In genomic region chr7:99579281-99579955, GRCh38 we compare ENCODE assay signal across 8 cellular contexts. TPM values are rescaled to one million over a fixed set of nuclear protein-coding genes. Genes with fewer than 3 reads are reported as not detected.
A peak's percentile ranks its signal among the peaks of the same experiment; 100 is the strongest.
DNase-seq lines count a peak whose midpoint lies in the region; ATAC-seq and TF ChIP-seq lines count a peak whose summit lies in the region.

No MANE protein-coding gene starts in this region.

- in situ Hi-C loops in gastrocnemius medialis (cut with MboI; ENCODE audit: low sequenced_read_pairs in 4 of 4), result no loop called here

- H3K27ac ChIP-seq in gastroesophageal sphincter (peak overlapping the region in 3 of 4 donors; percentile 70 to 79 (median 71)), gastrocnemius medialis (peak overlapping the region in 1 of 4 donors; percentile 53)

- intact Hi-C loops in gastrocnemius medialis (cut with DNase I; ENCODE audit: low total_unique reads), result no loop called here
- intact Hi-C loops in activated T-helper 1 cell treated with anti-CD3 and anti-CD28 coated beads, Interleukin-12 subunit alpha, Interleukin-12 subunit beta, Interleukin-2, Interleukin-4 antibody, amounts not matched to agents 30 ng/mL and 10 ng/mL and 1 ng/mL, durations not matched to agents 14 hours and 24 hours and 36 hours (cut with micrococcal nuclease), result no loop called here

- TF ChIP-seq POLR2A in gastroesophageal sphincter (IDR thresholded peaks at IDR 0.05) (no peak), gastrocnemius medialis (IDR thresholded peaks at IDR 0.05) (no peak)

- no peak for ATAC-seq in gastroesophageal sphincter
- ATAC-seq in gastrocnemius medialis, result no peak
- ATAC-seq in HG03457 (IDR thresholded peaks at IDR 0.05; ENCODE audit: unreplicated experiment), result no peak

- H3K4me3 ChIP-seq in GM12864 (ENCODE audit: low read depth, low read length) (peak overlapping the region; percentile 1), WI38 (ENCODE audit: low read depth, low read length) (peak overlapping the region; percentile 61), gastroesophageal sphincter (peak overlapping the region; percentile 72 to 74), gastrocnemius medialis (peak overlapping the region; percentile 62 to 74 (median 70))

- no peak for TF ChIP-seq CTCF in GM12864 (IDR thresholded peaks at IDR 0.05; ENCODE audit: low read depth, low read length, missing control alignments)
- no peak for TF ChIP-seq CTCF in WI38 (IDR thresholded peaks at IDR 0.05; ENCODE audit: low read depth, low read length)
- no peak for TF ChIP-seq CTCF in gastroesophageal sphincter (IDR thresholded peaks at IDR 0.05)
- TF ChIP-seq CTCF in gastrocnemius medialis (IDR thresholded peaks at IDR 0.05 in 4 of 5, conservative IDR thresholded peaks at IDR 0.05 in 1 of 5), result no peak

- H3K4me1 ChIP-seq in gastroesophageal sphincter, result peaks cover 0 to 16% (median 6%) of the 10 kb centered on the region in 3 donors
- peaks cover 26 to 27% of the 10 kb centered on the region in 2 donors for H3K4me1 ChIP-seq in gastrocnemius medialis

- H3K4me1 Mint-ChIP-seq in activated T-helper 1 cell treated with anti-CD3 and anti-CD28 coated beads, Interleukin-12 subunit alpha, Interleukin-12 subunit beta, Interleukin-2, Interleukin-4 antibody, amounts not matched to agents 30 ng/mL and 10 ng/mL and 1 ng/mL, durations not matched to agents 14 hours and 24 hours and 36 hours (ENCODE audit: low read depth), result peaks cover 10% of the 10 kb centered on the region

- 49 to 50% methylated on average over 5 to 7 of the region's 10 CpGs for WGBS in gastroesophageal sphincter (ENCODE audit: low coverage in 1 of 2), 2 donors

- H3K27me3 Mint-ChIP-seq in activated T-helper 1 cell treated with anti-CD3 and anti-CD28 coated beads, Interleukin-12 subunit alpha, Interleukin-12 subunit beta, Interleukin-2, Interleukin-4 antibody, amounts not matched to agents 30 ng/mL and 10 ng/mL and 1 ng/mL, durations not matched to agents 14 hours and 24 hours and 36 hours (ENCODE audit: insufficient read depth), result peaks cover 1% of the 10 kb centered on the region

- H3K36me3 ChIP-seq in gastroesophageal sphincter, result peaks cover 0 to 7% of the 10 kb centered on the region in 2 donors
- H3K36me3 ChIP-seq in gastrocnemius medialis, result no peaks in the 10 kb centered on the region

- no peak overlapping the region for H3K4me3 Mint-ChIP-seq in activated T-helper 1 cell treated with anti-CD3 and anti-CD28 coated beads, Interleukin-12 subunit alpha, Interleukin-12 subunit beta, Interleukin-2, Interleukin-4 antibody, amounts not matched to agents 30 ng/mL and 10 ng/mL and 1 ng/mL, durations not matched to agents 14 hours and 24 hours and 36 hours

- H3K27me3 ChIP-seq in gastroesophageal sphincter, result no peaks in the 10 kb centered on the region
- H3K27me3 ChIP-seq in gastrocnemius medialis, result no peaks in the 10 kb centered on the region

- no peaks in the 10 kb centered on the region for H3K36me3 Mint-ChIP-seq in activated T-helper 1 cell treated with anti-CD3 and anti-CD28 coated beads, Interleukin-12 subunit alpha, Interleukin-12 subunit beta, Interleukin-2, Interleukin-4 antibody, amounts not matched to agents 30 ng/mL and 10 ng/mL and 1 ng/mL, durations not matched to agents 14 hours and 24 hours and 36 hours (ENCODE audit: low read depth)

- no peak for TF ChIP-seq EP300 in gastroesophageal sphincter (IDR thresholded peaks at IDR 0.05)

- H3K9me3 ChIP-seq in gastroesophageal sphincter (no peaks in the 10 kb centered on the region), gastrocnemius medialis (no peaks in the 10 kb centered on the region)

- DNase-seq in GM12864 (ENCODE audit: low read depth) (no peak), gastrocnemius medialis (no peak), DMS153 treated with DMSO at 0.1 percent for 48 hours (lab: John Stamatoyannopoulos, UW; ENCODE audit: unreplicated experiment) (no peak)
- no peak for DNase-seq in effector CD8-positive, alpha-beta T cell (lab: John Stamatoyannopoulos, UW)
- no peak for DNase-seq in activated T-helper 1 cell treated with anti-CD3 and anti-CD28 coated beads, Interleukin-12 subunit alpha, Interleukin-12 subunit beta, Interleukin-2, Interleukin-4 antibody, amounts not matched to agents 30 ng/mL and 10 ng/mL and 1 ng/mL, durations not matched to agents 14 hours and 24 hours and 36 hours (ENCODE audit: low spot score)

- no peaks in the 10 kb centered on the region for H3K9me3 Mint-ChIP-seq in activated T-helper 1 cell treated with anti-CD3 and anti-CD28 coated beads, Interleukin-12 subunit alpha, Interleukin-12 subunit beta, Interleukin-2, Interleukin-4 antibody, amounts not matched to agents 30 ng/mL and 10 ng/mL and 1 ng/mL, durations not matched to agents 14 hours and 24 hours and 36 hours

- H3K27ac Mint-ChIP-seq in activated T-helper 1 cell treated with anti-CD3 and anti-CD28 coated beads, Interleukin-12 subunit alpha, Interleukin-12 subunit beta, Interleukin-2, Interleukin-4 antibody, amounts not matched to agents 30 ng/mL and 10 ng/mL and 1 ng/mL, durations not matched to agents 14 hours and 24 hours and 36 hours, result no peak overlapping the region

RNA-seq across cellular contexts. Expression of gene TMEM225B, which starts 18.6 kb away (rescaled TPM):
- total RNA-seq in gastroesophageal sphincter (1 to 10 TPM in 2 of 4 donors, not detected in 2; 1.6 to 2.2 TPM), gastrocnemius medialis (not detected)
- 0.60 and 0.64 TPM in 2 replicates for total RNA-seq in activated T-helper 1 cell treated with anti-CD3 and anti-CD28 coated beads, Interleukin-12 subunit alpha, Interleukin-12 subunit beta, Interleukin-2, Interleukin-4 antibody, amounts not matched to agents 30 ng/mL and 10 ng/mL and 1 ng/mL, durations not matched to agents 14 hours and 24 hours and 36 hours

RNA-seq across cellular contexts. Expression of gene ZNF655, which starts 21.0 kb away (rescaled TPM):
- total RNA-seq in gastroesophageal sphincter, result 100 to 1,000 TPM; 115 to 191 (median 116) TPM
- total RNA-seq in gastrocnemius medialis, result 10 to 100 TPM; 41.5 to 85.1 (median 56.5) TPM
- 77.9 and 79.9 TPM in 2 replicates for total RNA-seq in activated T-helper 1 cell treated with anti-CD3 and anti-CD28 coated beads, Interleukin-12 subunit alpha, Interleukin-12 subunit beta, Interleukin-2, Interleukin-4 antibody, amounts not matched to agents 30 ng/mL and 10 ng/mL and 1 ng/mL, durations not matched to agents 14 hours and 24 hours and 36 hours

RNA-seq across cellular contexts. Expression of gene FAM200A, which starts 27.5 kb away (rescaled TPM):
- total RNA-seq in gastroesophageal sphincter (1 to 10 TPM; 3.5 to 8.6 (median 4.3) TPM), gastrocnemius medialis (1 to 10 TPM; 2.3 to 5.7 (median 3.8) TPM)
- 4.7 and 5.2 TPM in 2 replicates for total RNA-seq in activated T-helper 1 cell treated with anti-CD3 and anti-CD28 coated beads, Interleukin-12 subunit alpha, Interleukin-12 subunit beta, Interleukin-2, Interleukin-4 antibody, amounts not matched to agents 30 ng/mL and 10 ng/mL and 1 ng/mL, durations not matched to agents 14 hours and 24 hours and 36 hours

RNA-seq across cellular contexts. Expression of gene ZSCAN25, which starts 37.3 kb away (rescaled TPM):
- total RNA-seq in gastroesophageal sphincter (10 to 100 TPM; 10.9 to 26.5 (median 18.4) TPM), gastrocnemius medialis (1 to 10 TPM; 6.0 to 7.9 (median 7.2) TPM)
- 31.5 and 32.9 TPM in 2 replicates for total RNA-seq in activated T-helper 1 cell treated with anti-CD3 and anti-CD28 coated beads, Interleukin-12 subunit alpha, Interleukin-12 subunit beta, Interleukin-2, Interleukin-4 antibody, amounts not matched to agents 30 ng/mL and 10 ng/mL and 1 ng/mL, durations not matched to agents 14 hours and 24 hours and 36 hours

Comparison
In these comparisons a context has a peak if more than half of its experiments do, and no peak if none do; other contexts are left out.
1. H3K4me3 ChIP-seq: peak in every context shown above with its lines; median percentile 73 in gastroesophageal sphincter; 70 in gastrocnemius medialis; 61 in WI38; 1 in GM12864.